ENCODE assay signal across 2 cellular contexts in genomic region chr16:11491524-11491923, GRCh38.
TF ChIP-seq lines count a peak whose summit lies in the region.

No MANE protein-coding gene starts in this region.

TF ChIP-seq in HEK293, 187 proteins besides CTCF, POLR2A, EP300 and RAD21:
- TF ChIP-seq, protein P1, sequence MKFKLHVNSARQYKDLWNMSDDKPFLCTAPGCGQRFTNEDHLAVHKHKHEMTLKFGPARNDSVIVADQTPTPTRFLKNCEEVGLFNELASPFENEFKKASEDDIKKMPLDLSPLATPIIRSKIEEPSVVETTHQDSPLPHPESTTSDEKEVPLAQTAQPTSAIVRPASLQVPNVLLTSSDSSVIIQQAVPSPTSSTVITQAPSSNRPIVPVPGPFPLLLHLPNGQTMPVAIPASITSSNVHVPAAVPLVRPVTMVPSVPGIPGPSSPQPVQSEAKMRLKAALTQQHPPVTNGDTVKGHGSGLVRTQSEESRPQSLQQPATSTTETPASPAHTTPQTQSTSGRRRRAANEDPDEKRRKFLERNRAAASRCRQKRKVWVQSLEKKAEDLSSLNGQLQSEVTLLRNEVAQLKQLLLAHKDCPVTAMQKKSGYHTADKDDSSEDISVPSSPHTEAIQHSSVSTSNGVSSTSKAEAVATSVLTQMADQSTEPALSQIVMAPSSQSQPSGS (tag by site-specific recombination; IDR thresholded peaks at IDR 0.05; ENCODE audit: low read depth), result no peak
- TF ChIP-seq KLF1 (tag by site-specific recombination; IDR thresholded peaks at IDR 0.05), result peak; percentile 62

TF ChIP-seq in H1, 55 proteins besides CTCF, POLR2A, EP300 and RAD21 (continued from another document):
- TF ChIP-seq SP4 (IDR thresholded peaks at IDR 0.05; ENCODE audit: low read length), result no peak
- no peak for TF ChIP-seq CBX8 (IDR thresholded peaks at IDR 0.05; ENCODE audit: borderline replicate concordance, low read depth, low read length)
- TF ChIP-seq TAF1 (IDR thresholded peaks at IDR 0.05; ENCODE audit: low read depth, low read length), result no peak
- TF ChIP-seq SIRT6 (IDR thresholded peaks at IDR 0.05; ENCODE audit: low read length), result no peak
- TF ChIP-seq SAP30 (IDR thresholded peaks at IDR 0.05; ENCODE audit: insufficient read depth, insufficient replicate concordance, low read length), result no peak
- no peak for TF ChIP-seq RFX5 (IDR thresholded peaks at IDR 0.05; ENCODE audit: borderline replicate concordance, low read depth, low read length)
- TF ChIP-seq CHD7 (IDR thresholded peaks at IDR 0.05; ENCODE audit: insufficient replicate concordance, low read length), result no peak
- no peak for TF ChIP-seq BACH1 (IDR thresholded peaks at IDR 0.05; ENCODE audit: low read length)
- TF ChIP-seq SIX5 (IDR thresholded peaks at IDR 0.05; ENCODE audit: low read depth, low read length), result no peak
TF ChIP-seq in H1: peak in this region for 0.
